Comparison of ENCODE assay signal across 1 cellular context in genomic region chr3:40827942-40828688, GRCh38.
TF ChIP-seq lines count a peak whose summit lies in the region.

No MANE protein-coding gene starts in this region.

TF ChIP-seq in HepG2, 621 proteins besides CTCF, POLR2A, EP300 and RAD21 (continued from another document):
- TF ChIP-seq NFAT5 (CRISPR knock-in tag; IDR thresholded peaks at IDR 0.05) (no peak), CEBPZ (IDR thresholded peaks at IDR 0.05; ENCODE audit: low read length) (no peak), ZNF574 (CRISPR knock-in tag; IDR thresholded peaks at IDR 0.05) (no peak), CC2D1A (CRISPR knock-in tag; IDR thresholded peaks at IDR 0.05) (no peak), KMT2A (CRISPR knock-in tag; IDR thresholded peaks at IDR 0.05) (no peak), FOSL2 (CRISPR knock-in tag; IDR thresholded peaks at IDR 0.05) (peak; percentile 42; the same call in 1 of the 2 replicates), TCF12 (IDR thresholded peaks at IDR 0.05) (no peak), TCF12 (CRISPR knock-in tag; IDR thresholded peaks at IDR 0.05) (no peak), HNF1A (IDR thresholded peaks at IDR 0.05; ENCODE audit: low read depth) (no peak), HNF1A (CRISPR knock-in tag; IDR thresholded peaks at IDR 0.05; ENCODE audit: borderline replicate concordance) (no peak), ZNF331 (CRISPR knock-in tag; IDR thresholded peaks at IDR 0.05) (peak; percentile 36; the same call in 1 of the 2 replicates), ATF7-NPFF (CRISPR knock-in tag; IDR thresholded peaks at IDR 0.05; ENCODE audit: low read depth) (no peak), RXRA (CRISPR knock-in tag; IDR thresholded peaks at IDR 0.05) (no peak)
